Comparison of ENCODE assay signal across 28 cellular contexts in the genomic region with DNA sequence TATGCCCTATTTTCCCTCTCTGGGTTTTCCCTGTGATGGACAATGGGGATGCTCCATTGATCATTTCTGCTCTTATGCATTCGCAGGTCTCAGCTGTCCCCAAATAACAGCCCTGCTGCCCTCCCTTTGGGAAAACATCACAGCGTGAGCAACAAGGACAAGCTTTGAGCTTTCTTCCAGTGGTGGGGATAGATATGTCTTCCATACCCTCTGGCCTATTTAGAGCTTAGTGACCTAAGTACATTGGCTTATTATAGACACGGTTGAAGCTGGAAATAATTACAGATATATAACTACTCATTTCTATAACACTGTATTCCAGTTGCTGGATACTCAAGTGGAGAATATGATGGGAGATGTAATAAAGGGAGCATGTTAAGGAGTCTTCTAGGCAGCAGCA.
"Had no signal": no experiment of that assay in that cellular context is flagged by ENCODE, and none has a peak within 500 bp of the region (broad histone marks: within the 10 kb centered on the region; RNA-seq: fewer than 3 reads in every experiment).

No MANE protein-coding gene starts in this region.

- ATAC-seq: esophagus mucosa; foreskin keratinocyte; gastroesophageal sphincter; mucosa of descending colon; natural killer cell treated with Interleukin-12 subunit alpha and Interleukin-12 subunit beta and Interleukin-15 and Interleukin-18, amount 100 ng/mL, for 72 hours; pancreas had no signal

- H3K27ac ChIP-seq: dorsolateral prefrontal cortex, epithelial cell of prostate, foreskin keratinocyte, gastroesophageal sphincter, neutrophil, pancreas, sigmoid colon, thoracic aorta, tibial nerve, upper lobe of left lung had no signal

- H3K4me1 ChIP-seq: foreskin keratinocyte, gastroesophageal sphincter, pancreas, sigmoid colon, tibial nerve, upper lobe of left lung had no signal

- H3K36me3 Mint-ChIP-seq: immature natural killer cell; mesothelial cell of epicardium; naive B cell; natural killer cell treated with Interleukin-12 subunit alpha and Interleukin-12 subunit beta and Interleukin-15 and Interleukin-18, amount 100 ng/mL, for 72 hours; stimulated activated naive B cell treated with anti-CD40 and anti-IgM and Interleukin-4, amounts not matched to agents 10 μg/mL and 1 μg/mL and 100 μg/mL, for 72 hours had no signal

- H3K27ac Mint-ChIP-seq: endodermal cell; immature natural killer cell; mesothelial cell of epicardium; natural killer cell treated with Interleukin-12 subunit alpha and Interleukin-12 subunit beta and Interleukin-15 and Interleukin-18, amount 100 ng/mL, for 72 hours; stimulated activated naive B cell treated with anti-CD40 and anti-IgM and Interleukin-4, amounts not matched to agents 10 μg/mL and 1 μg/mL and 100 μg/mL, for 72 hours; stimulated activated naive CD8-positive, alpha-beta T cell treated with anti-CD3 and anti-CD28 coated beads, Interleukin-15, Interleukin-2, amounts not matched to agents 100 ng/mL and 50 ng/mL, for 24 hours had no signal

- H3K36me3 ChIP-seq: gastroesophageal sphincter, neutrophil, pancreas, sigmoid colon, thoracic aorta, tibial nerve, upper lobe of left lung had no signal

- H3K4me3 Mint-ChIP-seq: endodermal cell; immature natural killer cell; mesothelial cell of epicardium; natural killer cell treated with Interleukin-12 subunit alpha and Interleukin-12 subunit beta and Interleukin-15 and Interleukin-18, amount 100 ng/mL, for 72 hours; neural crest cell; stimulated activated naive B cell treated with anti-CD40 and anti-IgM and Interleukin-4, amounts not matched to agents 10 μg/mL and 1 μg/mL and 100 μg/mL, for 72 hours; stimulated activated naive CD8-positive, alpha-beta T cell treated with anti-CD3 and anti-CD28 coated beads, Interleukin-15, Interleukin-2, amounts not matched to agents 100 ng/mL and 50 ng/mL, for 24 hours had no signal

- H3K27me3 ChIP-seq: dorsolateral prefrontal cortex, gastroesophageal sphincter, neutrophil, pancreas, sigmoid colon, tibial nerve, upper lobe of left lung had no signal

- H3K4me3 ChIP-seq: dorsolateral prefrontal cortex, gastroesophageal sphincter, mucosa of descending colon, pancreas, sigmoid colon, thoracic aorta, tibial nerve, upper lobe of left lung had no signal

- H3K9me3 Mint-ChIP-seq: endodermal cell; mesothelial cell of epicardium; natural killer cell treated with Interleukin-12 subunit alpha and Interleukin-12 subunit beta and Interleukin-15 and Interleukin-18, amount 100 ng/mL, for 72 hours; neural crest cell; stimulated activated naive CD8-positive, alpha-beta T cell treated with anti-CD3 and anti-CD28 coated beads, Interleukin-15, Interleukin-2, amounts not matched to agents 100 ng/mL and 50 ng/mL, for 24 hours had no signal

- DNase-seq: cerebellar nuclear complex; dorsolateral prefrontal cortex; effector CD8-positive, alpha-beta T cell; endodermal cell; foreskin keratinocyte; hypothalamus; immature natural killer cell; islet precursor cell; kidney glomerular epithelial cell; mesenchymal stem cell; mucosa of descending colon; naive B cell; pancreas; sigmoid colon; stimulated activated CD4-positive, alpha-beta T cell treated with anti-CD3 and anti-CD28 coated beads, Interleukin-2, amount 100 ng/mL, for 24 hours; stimulated activated CD4-positive, alpha-beta T cell treated with anti-CD3 and anti-CD28 coated beads, Interleukin-4, amount 100 ng/mL, for 24 hours; stimulated activated naive B cell treated with anti-CD40 and anti-IgM and Interleukin-4, amounts not matched to agents 10 μg/mL and 1 μg/mL and 100 μg/mL, for 72 hours; upper lobe of left lung had no signal

- H3K9me3 ChIP-seq: gastroesophageal sphincter, mucosa of descending colon, neutrophil, pancreas, thoracic aorta, tibial nerve, upper lobe of left lung had no signal

- H3K4me1 Mint-ChIP-seq: immature natural killer cell, mesothelial cell of epicardium, neural crest cell had no signal
